ENCODE assay signal across 23 cellular contexts in genomic region chr1:147211577-147211976, GRCh38. TPM values are rescaled to one million over a fixed set of nuclear protein-coding genes. Genes with fewer than 3 reads are reported as not detected.
DNase-seq lines count a peak whose midpoint lies in the region; ATAC-seq, FAIRE-seq and TF ChIP-seq lines count a peak whose summit lies in the region.
"Had no signal": no experiment of that assay in that cellular context is flagged by ENCODE, and none has a peak within 500 bp of the region (broad histone marks: within the 10 kb centered on the region; RNA-seq: fewer than 3 reads in every experiment).

No MANE protein-coding gene starts in this region.

- no peaks in the 10 kb centered on the region for H3K36me3 Mint-ChIP-seq in Caco-2 (ENCODE audit: insufficient read depth, unreplicated experiment)
- peaks cover 2% of the 10 kb centered on the region for H3K36me3 Mint-ChIP-seq in activated T-cell treated with anti-CD3 and anti-CD28 coated beads, Interleukin-2, amount 50 U/mL, for 4 hours (ENCODE audit: insufficient read depth)

- no peak for TF ChIP-seq POLR2A in GM12878 (IDR thresholded peaks at IDR 0.05; ENCODE audit: low read depth, low read length)

- ATAC-seq in GM12878 (no peak), mucosa of descending colon (peak; percentile 23)
- ATAC-seq in activated T-cell treated with anti-CD3 and anti-CD28 coated beads, Interleukin-2, amount 50 U/mL, for 4 hours = no peak
- ATAC-seq: A549 had no signal

- RAD21 ChIA-PET in GM12878 (lab: Charles Lee; ENCODE audit: unreplicated experiment) = no interaction called here

- H2AFZ ChIP-seq in GM12878 (ENCODE audit: control insufficient read depth, low read depth, low read length) = no peak overlapping the region
- H2AFZ ChIP-seq: GM23248 had no signal

- H3K27me3 ChIP-seq in Caco-2 (replicated peaks; ENCODE audit: control insufficient read depth, insufficient read depth, low read length) = no peaks in the 10 kb centered on the region
- no peaks in the 10 kb centered on the region for H3K27me3 ChIP-seq in GM12878 (replicated peaks in 1 of 2; ENCODE audit: control insufficient read depth in 2 of 2, insufficient read depth in 2 of 2, low read length in 1 of 2)
- H3K27me3 ChIP-seq: BE2C; BLaER1 treated with 17β-estradiol and CSF1 and Interleukin-3, amounts not matched to agents 10 nM and 100 nM had no signal

- no peak for DNase-seq in Caco-2
- no peak for DNase-seq in GM12878 (ENCODE audit: low read depth, low spot score)
- no peak for DNase-seq in mucosa of descending colon
- no peak for DNase-seq in NCI-H446 treated with DMSO at 0.1 percent for 48 hours (lab: John Stamatoyannopoulos, UW)
- DNase-seq in COR-L47 (lab: John Stamatoyannopoulos, UW) = no peak
- DNase-seq in activated T-cell treated with anti-CD3 and anti-CD28 coated beads, Interleukin-2, amount 50 U/mL, for 4 hours = no peak
- DNase-seq: 8988T; ACHN; AML-193; BE2C; CD4-positive, alpha-beta T cell; CD8-positive, alpha-beta memory T cell; DMS153; DND-41; GM23248; H7; HCEC 1CT had no signal

- no peak for TF ChIP-seq RAD21 in GM12878 (IDR thresholded peaks at IDR 0.05; ENCODE audit: insufficient read depth, low read depth, low read length)

- SMC1A ChIA-PET in GM12878 (lab: Charles Lee; ENCODE audit: uncharacterized antibody, unreplicated experiment) = interaction anchor here (0.6 kb wide), 1 partner anchor 52 kb away, joined by 3 read pairs; no protein-coding TSS in a partner anchor

- H3K4me3 ChIP-seq in Caco-2 (ENCODE audit: low read depth, low read length) (no peak overlapping the region), GM12878 (no peak overlapping the region), mucosa of descending colon (no peak overlapping the region)
- H3K4me3 ChIP-seq: A549; BLaER1 treated with 17β-estradiol and CSF1 and Interleukin-3, amounts not matched to agents 10 nM and 100 nM; GM23248 had no signal

- no peaks in the 10 kb centered on the region for H3K79me2 ChIP-seq in GM12878 (ENCODE audit: control insufficient read depth, insufficient read depth, low read length)

- no peak overlapping the region for H3K27ac ChIP-seq in GM12878 (ENCODE audit: control insufficient read depth, insufficient read depth)
- H3K27ac ChIP-seq: A549; BLaER1 treated with 17β-estradiol and CSF1 and Interleukin-3, amounts not matched to agents 10 nM and 100 nM; GM23248 had no signal

- TF ChIP-seq CTCF in Caco-2 (IDR thresholded peaks at IDR 0.05; ENCODE audit: insufficient read depth in 1 of 2, low read depth in 1 of 2, low read length in 1 of 2, severe bottlenecking in 1 of 2, unreplicated experiment in 1 of 2) = no peak
- no peak for TF ChIP-seq CTCF in GM12878 (IDR thresholded peaks at IDR 0.05 in 2 of 3, conservative IDR thresholded peaks at IDR 0.05 in 1 of 3; ENCODE audit: control insufficient read depth in 2 of 3, extremely low read depth in 1 of 3, insufficient read depth in 1 of 3, low read depth in 3 of 3, low read length in 3 of 3)
- TF ChIP-seq CTCF in mucosa of descending colon (IDR thresholded peaks at IDR 0.05) = no peak

- H3K27me3 Mint-ChIP-seq in Caco-2 (ENCODE audit: insufficient read depth, unreplicated experiment) = no peaks in the 10 kb centered on the region
- no peaks in the 10 kb centered on the region for H3K27me3 Mint-ChIP-seq in activated T-cell treated with anti-CD3 and anti-CD28 coated beads, Interleukin-2, amount 50 U/mL, for 4 hours (ENCODE audit: low read depth)
- H3K27me3 Mint-ChIP-seq: CD4-positive, alpha-beta T cell; CD8-positive, alpha-beta memory T cell had no signal

- 94% methylated on average over 2 of the region's 2 CpGs for WGBS in GM12878 (ENCODE audit: insufficient coverage, insufficient replicate concordance, low lambda C conversion rate, missing lambda C conversion rate)

- no peaks in the 10 kb centered on the region for H3K9me3 ChIP-seq in Caco-2
- H3K9me3 ChIP-seq in GM12878 (replicated peaks; ENCODE audit: control insufficient read depth, insufficient read depth, low read length) = no peaks in the 10 kb centered on the region
- H3K9me3 ChIP-seq in mucosa of descending colon = no peaks in the 10 kb centered on the region
- H3K9me3 ChIP-seq: A549, BE2C had no signal

- POLR2A ChIA-PET in Caco-2 (lab: Charles Lee) (no interaction called here), GM12878 (lab: Charles Lee) (no interaction called here)

- intact Hi-C loops in Caco-2 (cut with micrococcal nuclease; ENCODE audit: unreplicated experiment) (loop anchor here (2.0 kb wide), 1 partner anchor 27 kb away; no protein-coding TSS in a partner anchor), GM12878 (cut with micrococcal nuclease; ENCODE audit: unreplicated experiment) (no loop called here), mucosa of descending colon (cut with DNase I, micrococcal nuclease) (no loop called here)

- H3K4me1 ChIP-seq in Caco-2 = peaks cover 51% of the 10 kb centered on the region
- no peaks in the 10 kb centered on the region for H3K4me1 ChIP-seq in GM12878 (ENCODE audit: control insufficient read depth, insufficient read depth, low read length)
- peaks cover 26% of the 10 kb centered on the region for H3K4me1 ChIP-seq in mucosa of descending colon (ENCODE audit: low read depth)
- H3K4me1 ChIP-seq: BE2C had no signal

- no peak overlapping the region for H3K4me2 ChIP-seq in GM12878 (ENCODE audit: control insufficient read depth, insufficient read depth)
- H3K4me2 ChIP-seq: A549; BLaER1 treated with 17β-estradiol and CSF1 and Interleukin-3, amounts not matched to agents 10 nM and 100 nM had no signal

- no peak overlapping the region for H3K4me3 Mint-ChIP-seq in Caco-2 (ENCODE audit: unreplicated experiment)
- no peak overlapping the region for H3K4me3 Mint-ChIP-seq in activated T-cell treated with anti-CD3 and anti-CD28 coated beads, Interleukin-2, amount 50 U/mL, for 4 hours
- H3K4me3 Mint-ChIP-seq: CD14-positive monocyte; CD4-positive, alpha-beta T cell; CD8-positive, alpha-beta memory T cell had no signal

- peak; percentile 49 for FAIRE-seq in GM12878 (lab: Jason Lieb, UNC)
- FAIRE-seq: A549, G401.6, GM19239, H1 had no signal

- CTCF ChIA-PET in Caco-2 (lab: Charles Lee) (interaction anchor here (1.7 kb wide), 1 partner anchor 31 kb away, joined by 4 read pairs; the partner anchor contains the start of gene CHD1L), GM12878 (lab: Yijun Ruan, JAX) (no interaction called here)

- BruUV-seq in Caco-2 (replicated peaks; lab: Mats Ljungman, UMichigan) (no TSS peak), GM12878 (replicated peaks; lab: Mats Ljungman, UMichigan) (no TSS peak)

- H3K9me3 Mint-ChIP-seq in Caco-2 (ENCODE audit: unreplicated experiment) = no peaks in the 10 kb centered on the region
- H3K9me3 Mint-ChIP-seq in activated T-cell treated with anti-CD3 and anti-CD28 coated beads, Interleukin-2, amount 50 U/mL, for 4 hours = no peaks in the 10 kb centered on the region
- H3K9me3 Mint-ChIP-seq: CD4-positive, alpha-beta T cell; CD8-positive, alpha-beta memory T cell had no signal

- H3K9ac ChIP-seq in GM12878 (ENCODE audit: control insufficient read depth, insufficient read depth, low read length) = no peak overlapping the region
- H3K9ac ChIP-seq: BLaER1 treated with 17β-estradiol and CSF1 and Interleukin-3, amounts not matched to agents 10 nM and 100 nM; GM23248 had no signal

- in situ Hi-C loops in GM12878 (cut with MboI) = no loop called here

- H3K36me3 ChIP-seq in Caco-2 (ENCODE audit: control insufficient read depth, insufficient read depth, low read length) (peaks cover 2% of the 10 kb centered on the region; the same call in 1 of the 2 replicates), GM12878 (ENCODE audit: control insufficient read depth in 2 of 2, insufficient read depth in 2 of 2, low read length in 1 of 2) (no peaks in the 10 kb centered on the region), mucosa of descending colon (ENCODE audit: low read depth) (no peaks in the 10 kb centered on the region)
- H3K36me3 ChIP-seq: BE2C had no signal

- H4K20me1 ChIP-seq in GM12878 (ENCODE audit: control insufficient read depth, insufficient read depth) = no peaks in the 10 kb centered on the region
- H4K20me1 ChIP-seq: BLaER1 treated with 17β-estradiol and CSF1 and Interleukin-3, amounts not matched to agents 10 nM and 100 nM had no signal

- peaks cover 42% of the 10 kb centered on the region for H3K4me1 Mint-ChIP-seq in Caco-2 (ENCODE audit: low read depth, unreplicated experiment)
- no peaks in the 10 kb centered on the region for H3K4me1 Mint-ChIP-seq in activated T-cell treated with anti-CD3 and anti-CD28 coated beads, Interleukin-2, amount 50 U/mL, for 4 hours (ENCODE audit: low read depth)
- H3K4me1 Mint-ChIP-seq: CD8-positive, alpha-beta memory T cell had no signal

- TF ChIP-seq EP300 in GM12878 (IDR thresholded peaks at IDR 0.05; ENCODE audit: borderline replicate concordance in 1 of 2, control insufficient read depth in 1 of 2, low read depth in 2 of 2, low read length in 2 of 2) = no peak

- H3K27ac Mint-ChIP-seq in Caco-2 (ENCODE audit: unreplicated experiment) = peak overlapping the region; percentile 42
- H3K27ac Mint-ChIP-seq: CD14-positive monocyte; CD4-positive, alpha-beta T cell; CD8-positive, alpha-beta memory T cell had no signal

RNA-seq across cellular contexts. Expression of gene FMO5, which starts 13.6 kb away (rescaled TPM):
- total RNA-seq in Caco-2 (2022) (1.9 and 2.0 TPM in 2 replicates), GM12878 (2014; rRNA removed) (0.28 and 0.33 TPM in 2 replicates), GM12878 (2014; rRNA removed; fragmentation: Illumina TruSeq; extraction: Trizol) (0.18 and 0.22 TPM in 2 replicates), GM12878 (2021) (0.10 and 0.24 TPM in 2 replicates), mucosa of descending colon (100 to 1,000 TPM in 1 of 3 donors, 10 to 100 TPM in 2; 25.2 to 111 (median 55.7) TPM)
- 0.37 and 0.52 TPM in 2 replicates for total RNA-seq in GM12878 (2013; cell fraction: nucleolus; rRNA removed)
- polyA plus RNA-seq in GM12878 (2011; ENCODE audit: low read depth) = 0.41 TPM
- polyA plus RNA-seq in GM12878 (2011; rRNA removed) (0.07 and 0.17 TPM in 2 replicates), GM12878 (2014; fragmentation: Illumina TruSeq; extraction: Trizol) (0.16 and 1.1 TPM in 2 replicates), GM12878 (2014; fragmentation: Nextera tagmentation; extraction: Ambion mirVana) (under 1 TPM; 0.05 to 0.24 TPM), GM12878 (2014; rRNA removed) (0.03 and 0.09 TPM in 2 replicates), GM12878 (2016; fragmentation: Nextera tagmentation; extraction: Ambion mirVana) (under 1 TPM; 0.51 to 0.58 TPM)
- polyA plus RNA-seq in GM12878 (2011; cell fraction: cytosol; rRNA removed) = 0.07 and 0.13 TPM in 2 replicates
- 0.12 TPM in 1 of 2 replicates, not detected in the other for polyA plus RNA-seq in GM12878 (2011; cell fraction: nucleus; rRNA removed)
- 0.30 and 0.46 TPM in 2 replicates for polyA plus RNA-seq in GM12878 (2012)
- not detected in 2 replicates for polyA minus RNA-seq in GM12878 (2011; rRNA and poly(A)+ RNA removed)
- not detected in 2 replicates for polyA minus RNA-seq in GM12878 (2011; cell fraction: cytosol; rRNA and poly(A)+ RNA removed)
- 0.19 TPM in 1 of 2 replicates, not detected in the other for polyA minus RNA-seq in GM12878 (2011; cell fraction: nucleus; rRNA and poly(A)+ RNA removed)
- total RNA-seq in activated T-cell treated with anti-CD3 and anti-CD28 coated beads, Interleukin-2, amount 50 U/mL, for 4 hours = under 1 TPM in 2 of 3 donors, not detected in 1; 0.20 to 0.22 TPM

RNA-seq across cellular contexts. Expression of gene CHD1L, which starts 30.9 kb away (rescaled TPM):
- total RNA-seq in Caco-2 (2022) (55.4 and 56.2 TPM in 2 replicates), GM12878 (2014; rRNA removed) (39.3 and 42.1 TPM in 2 replicates), GM12878 (2014; rRNA removed; fragmentation: Illumina TruSeq; extraction: Trizol) (47.4 and 48.1 TPM in 2 replicates), GM12878 (2021) (45.7 and 54.2 TPM in 2 replicates), mucosa of descending colon (10 to 100 TPM; 33.8 to 40.0 (median 34.5) TPM)
- total RNA-seq in GM12878 (2013; cell fraction: nucleolus; rRNA removed) = 37.1 and 43.8 TPM in 2 replicates
- polyA plus RNA-seq in GM12878 (2011; ENCODE audit: low read depth) = 19.4 TPM
- polyA plus RNA-seq in GM12878 (2011; rRNA removed) (44.1 and 65.4 TPM in 2 replicates), GM12878 (2014; fragmentation: Illumina TruSeq; extraction: Trizol) (46.1 and 59.1 TPM in 2 replicates), GM12878 (2014; fragmentation: Nextera tagmentation; extraction: Ambion mirVana) (10 to 100 TPM; 21.2 to 33.0 TPM), GM12878 (2014; rRNA removed) (35.2 and 43.2 TPM in 2 replicates), GM12878 (2016; fragmentation: Nextera tagmentation; extraction: Ambion mirVana) (10 to 100 TPM; 44.8 to 50.8 TPM)
- 21.6 and 23.3 TPM in 2 replicates for polyA plus RNA-seq in GM12878 (2011; cell fraction: cytosol; rRNA removed)
- polyA plus RNA-seq in GM12878 (2011; cell fraction: nucleus; rRNA removed) = 43.5 and 43.6 TPM in 2 replicates
- polyA plus RNA-seq in GM12878 (2012) = 22.1 and 27.6 TPM in 2 replicates
- polyA minus RNA-seq in GM12878 (2011; rRNA and poly(A)+ RNA removed) = 27.6 and 28.6 TPM in 2 replicates
- polyA minus RNA-seq in GM12878 (2011; cell fraction: cytosol; rRNA and poly(A)+ RNA removed) = 8.4 and 10.8 TPM in 2 replicates
- polyA minus RNA-seq in GM12878 (2011; cell fraction: nucleus; rRNA and poly(A)+ RNA removed) = 15.4 and 18.2 TPM in 2 replicates
- 10 to 100 TPM; 45.4 to 55.1 (median 48.4) TPM for total RNA-seq in activated T-cell treated with anti-CD3 and anti-CD28 coated beads, Interleukin-2, amount 50 U/mL, for 4 hours

RNA-seq across cellular contexts. Expression of gene PRKAB2, which starts 39.3 kb away (rescaled TPM):
- 30.1 and 31.5 TPM in 2 replicates for total RNA-seq in Caco-2 (2022)
- total RNA-seq in GM12878 (2013; cell fraction: nucleolus; rRNA removed) = 48.3 and 51.0 TPM in 2 replicates
- 6.2 and 7.6 TPM in 2 replicates for total RNA-seq in GM12878 (2014; rRNA removed)
- 7.0 and 7.3 TPM in 2 replicates for total RNA-seq in GM12878 (2014; rRNA removed; fragmentation: Illumina TruSeq; extraction: Trizol)
- total RNA-seq in GM12878 (2021) = 6.6 and 7.5 TPM in 2 replicates
- 5.0 TPM for polyA plus RNA-seq in GM12878 (2011; ENCODE audit: low read depth)
- 26.4 and 32.8 TPM in 2 replicates for polyA plus RNA-seq in GM12878 (2011; rRNA removed)
- 8.9 and 10.3 TPM in 2 replicates for polyA plus RNA-seq in GM12878 (2011; cell fraction: cytosol; rRNA removed)
- polyA plus RNA-seq in GM12878 (2011; cell fraction: nucleus; rRNA removed) = 48.3 and 67.5 TPM in 2 replicates
- polyA plus RNA-seq in GM12878 (2012) = 6.4 and 7.7 TPM in 2 replicates
- polyA plus RNA-seq in GM12878 (2014; fragmentation: Illumina TruSeq; extraction: Trizol) = 8.8 and 12.5 TPM in 2 replicates
- polyA plus RNA-seq in GM12878 (2014; fragmentation: Nextera tagmentation; extraction: Ambion mirVana) = 1 to 10 TPM; 2.2 to 2.7 TPM
- polyA plus RNA-seq in GM12878 (2014; rRNA removed) = 5.4 and 7.4 TPM in 2 replicates
- polyA plus RNA-seq in GM12878 (2016; fragmentation: Nextera tagmentation; extraction: Ambion mirVana) = 1 to 10 TPM; 4.9 to 5.7 TPM
- polyA minus RNA-seq in GM12878 (2011; rRNA and poly(A)+ RNA removed) = 10.5 and 11.3 TPM in 2 replicates
- polyA minus RNA-seq in GM12878 (2011; cell fraction: cytosol; rRNA and poly(A)+ RNA removed) = 4.5 and 4.9 TPM in 2 replicates
- polyA minus RNA-seq in GM12878 (2011; cell fraction: nucleus; rRNA and poly(A)+ RNA removed) = 15.6 and 17.8 TPM in 2 replicates
- total RNA-seq in mucosa of descending colon = 10 to 100 TPM; 16.6 to 27.2 (median 20.2) TPM
- 1 to 10 TPM; 3.2 to 6.1 (median 5.8) TPM for total RNA-seq in activated T-cell treated with anti-CD3 and anti-CD28 coated beads, Interleukin-2, amount 50 U/mL, for 4 hours
